ENCODE assay signal across 8 cellular contexts in genomic region chr7:135147899-135148721, GRCh38. TPM values are rescaled to one million over a fixed set of nuclear protein-coding genes. Genes with fewer than 3 reads are reported as not detected.
DNase-seq lines count a peak whose midpoint lies in the region; ATAC-seq and TF ChIP-seq lines count a peak whose summit lies in the region.

TMEM140 (plus strand) TSS chr7:135148072; CDS start chr7:135164442, 16,370 bp downstream.

- TF ChIP-seq POLR2A in upper lobe of left lung (IDR thresholded peaks at IDR 0.05): peak in 3 of 4 donors; percentile 56 to 93 (median 90)

- H3K9me3 ChIP-seq in upper lobe of left lung: no peaks in the 10 kb centered on the region

- no peaks in the 10 kb centered on the region for H3K27me3 ChIP-seq in upper lobe of left lung

- peaks cover 15 to 41% (median 30%) of the 10 kb centered on the region in 4 donors for H3K4me1 ChIP-seq in upper lobe of left lung

- TF ChIP-seq EP300 in upper lobe of left lung (IDR thresholded peaks at IDR 0.05): peak in 3 of 4 donors; percentile 85 to 99 (median 88)

- TF ChIP-seq CTCF in WI38 (IDR thresholded peaks at IDR 0.05; ENCODE audit: low read depth, low read length) (no peak), upper lobe of left lung (IDR thresholded peaks at IDR 0.05) (peak in 1 of 6 experiments; percentile 8)

- peak within 1 kb of the TSS; percentile 87 to 94 (median 90) for H3K27ac ChIP-seq in upper lobe of left lung

- 5 to 7% methylated on average over 13 of the region's 13 CpGs for WGBS in upper lobe of left lung, 2 donors

- ATAC-seq in GM19395 (IDR thresholded peaks at IDR 0.05; ENCODE audit: unreplicated experiment): peak; percentile 69
- ATAC-seq in HG03457 (IDR thresholded peaks at IDR 0.05; ENCODE audit: unreplicated experiment): peak; percentile 44
- ATAC-seq in upper lobe of left lung (ENCODE audit: low FRiP score in 2 of 2): peak; percentile 83 to 84

- peak within 1 kb of the TSS; percentile 59 for H3K4me3 ChIP-seq in WI38 (ENCODE audit: low read depth, low read length)
- H3K4me3 ChIP-seq in upper lobe of left lung: peak within 1 kb of the TSS; percentile 48 to 61 (median 54)

- DNase-seq in CD1c-positive myeloid dendritic cell (ENCODE audit: extremely low spot score): peak; percentile 74
- peak; percentile 82 for DNase-seq in dermis blood vessel endothelial cell
- DNase-seq in midbrain (lab: John Stamatoyannopoulos, UW): peak; percentile 62
- DNase-seq in upper lobe of left lung: peak in 1 of 2 donors; percentile 72
- no peak for DNase-seq in cerebellar cortex (ENCODE audit: low spot score)

- peaks cover 0 to 7% (median 0%) of the 10 kb centered on the region in 4 donors for H3K36me3 ChIP-seq in upper lobe of left lung

RNA-seq across cellular contexts. Expression of gene TMEM140, which starts in this region (rescaled TPM):
- total RNA-seq in dermis blood vessel endothelial cell: 40.7 and 76.1 TPM in 2 replicates
- total RNA-seq in upper lobe of left lung: 10 to 100 TPM; 25.2 to 59.2 (median 32.4) TPM
